10 cellular contexts compared by ENCODE assay signal in the genomic region with DNA sequence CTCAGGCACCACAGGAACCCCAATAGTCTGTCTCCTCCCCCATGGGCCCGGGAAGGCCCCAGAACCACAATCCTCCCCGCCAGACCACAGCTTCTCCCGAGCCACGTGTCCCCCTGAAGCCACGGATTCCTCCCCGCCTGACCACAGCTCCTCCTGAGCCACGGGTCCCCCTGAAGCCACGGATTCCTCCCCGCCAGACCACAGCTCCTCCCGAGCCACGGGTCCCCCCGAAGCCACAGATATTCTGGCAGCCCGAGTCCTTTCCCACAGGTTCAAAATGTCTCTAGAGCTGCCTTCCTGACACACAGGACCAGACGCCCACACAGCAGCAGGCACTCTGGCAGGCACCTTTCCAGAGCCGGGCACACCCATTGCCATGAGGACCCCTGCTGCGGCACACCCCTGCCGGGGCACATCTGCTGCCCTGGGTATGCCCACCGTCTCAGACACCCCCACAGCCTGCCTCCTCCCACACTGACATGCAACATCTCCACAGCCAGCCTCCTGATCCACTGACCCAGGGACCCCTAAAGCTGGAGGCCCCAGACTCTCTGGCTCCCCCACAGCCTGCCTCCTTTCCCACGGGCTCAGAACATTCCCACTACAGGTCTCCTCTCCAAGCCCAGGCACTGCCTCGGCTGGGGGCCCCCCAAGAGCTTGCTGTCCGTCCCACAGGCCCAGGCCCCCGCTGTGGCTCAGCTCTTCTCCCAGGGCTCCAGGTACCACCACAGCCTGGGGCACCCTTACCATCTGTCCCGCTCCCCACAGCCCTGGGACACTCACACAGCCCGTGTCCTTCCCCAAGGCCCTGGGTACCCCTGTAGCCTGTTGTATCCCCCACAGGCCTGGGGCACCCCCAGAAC. TPM values are rescaled to one million over a fixed set of nuclear protein-coding genes. Genes with fewer than 3 reads are reported as not detected.
DNase-seq lines count a peak whose midpoint lies in the region; ATAC-seq and TF ChIP-seq lines count a peak whose summit lies in the region.
"Had no signal": no experiment of that assay in that cellular context is flagged by ENCODE, and none has a peak within 500 bp of the region (broad histone marks: within the 10 kb centered on the region; RNA-seq: fewer than 3 reads in every experiment).

No MANE protein-coding gene starts in this region.

- H2BK12ac ChIP-seq in mesenchymal stem cell (ENCODE audit: low read length in 2 of 2) = peak overlapping the region in 1 of 2 experiments; percentile 29

- H3K27ac Mint-ChIP-seq in activated CD8-positive, alpha-beta T cell treated with anti-CD3 and anti-CD28 coated beads, Interleukin-2, amount 10 ng/mL, durations not matched to agents 7 days and 5 days = peak overlapping the region; percentile 12

- no peaks in the 10 kb centered on the region for H3K9me3 Mint-ChIP-seq in activated CD8-positive, alpha-beta T cell treated with anti-CD3 and anti-CD28 coated beads, Interleukin-2, amount 10 ng/mL, durations not matched to agents 7 days and 5 days (ENCODE audit: insufficient read depth)

- peak overlapping the region; percentile 94 for H3K4me3 Mint-ChIP-seq in activated CD8-positive, alpha-beta T cell treated with anti-CD3 and anti-CD28 coated beads, Interleukin-2, amount 10 ng/mL, durations not matched to agents 7 days and 5 days

- peaks cover 41% of the 10 kb centered on the region for H3K4me1 Mint-ChIP-seq in activated CD8-positive, alpha-beta T cell treated with anti-CD3 and anti-CD28 coated beads, Interleukin-2, amount 10 ng/mL, durations not matched to agents 7 days and 5 days (ENCODE audit: low read depth)

- H3K4me3 ChIP-seq in A673 (ENCODE audit: low read depth, low read length, poor library complexity, severe bottlenecking) (peak overlapping the region; percentile 78), DOHH2 (ENCODE audit: low read length) (peak overlapping the region; percentile 98; the same call in 1 of the 2 replicates), mesenchymal stem cell (ENCODE audit: insufficient read depth in 1 of 2, low read depth in 1 of 2, low read length in 2 of 2) (peak overlapping the region in 1 of 2 experiments; percentile 100)

- no peak overlapping the region for H3K4ac ChIP-seq in mesenchymal stem cell (ENCODE audit: low read depth in 1 of 2, low read length in 2 of 2)

- H3K9me2 ChIP-seq in DOHH2 (replicated peaks; ENCODE audit: control insufficient read depth, low read length) = no peaks in the 10 kb centered on the region

- H2BK5ac ChIP-seq in mesenchymal stem cell (ENCODE audit: low read depth, low read length, poor library complexity, severe bottlenecking) = no peak overlapping the region

- POLR2A ChIA-PET in A673 (lab: Charles Lee; ENCODE audit: low non-redundant PET) = no interaction called here
- POLR2A ChIA-PET in activated CD8-positive, alpha-beta T cell treated with anti-CD3 and anti-CD28 coated beads, Interleukin-2, amount 10 ng/mL, durations not matched to agents 7 days and 5 days (lab: Charles Lee) = interaction anchor here (0.5 to 4.9 kb wide), 3 partner anchors 12 to 1152 kb away, joined by 3 to 36 read pairs (median 3); partner anchors contain the start of genes C17orf100, MED31 and MIS12

- BruUV-seq in A673 (replicated peaks; lab: Mats Ljungman, UMichigan) = no TSS peak

- H3K27me3 Mint-ChIP-seq in activated CD8-positive, alpha-beta T cell treated with anti-CD3 and anti-CD28 coated beads, Interleukin-2, amount 10 ng/mL, durations not matched to agents 7 days and 5 days (ENCODE audit: low read depth) = no peaks in the 10 kb centered on the region

- in situ Hi-C loops in G401 (cut with HindIII; ENCODE audit: low sequenced_read_pairs) = no loop called here

- no peak overlapping the region for H2AFZ ChIP-seq in mesenchymal stem cell (ENCODE audit: low read depth, low read length)

- peaks cover 22% of the 10 kb centered on the region for H3K36me3 ChIP-seq in A673 (ENCODE audit: insufficient read depth, low read length, poor library complexity, severe bottlenecking)
- H3K36me3 ChIP-seq in DOHH2 (ENCODE audit: control insufficient read depth, low read length) = peaks cover 40% of the 10 kb centered on the region
- peaks cover 21 to 35% of the 10 kb centered on the region in 2 experiments for H3K36me3 ChIP-seq in mesenchymal stem cell (ENCODE audit: control insufficient read depth in 1 of 2, insufficient read depth in 2 of 2, low read depth in 1 of 2, low read length in 2 of 2)

- 93% methylated on average over 24 of the region's 24 CpGs for WGBS in mesenchymal stem cell

- no peak overlapping the region for H3K18ac ChIP-seq in mesenchymal stem cell (ENCODE audit: low read depth in 1 of 2, low read length in 2 of 2)

- H4K20me1 ChIP-seq in DOHH2 (ENCODE audit: control insufficient read depth, insufficient read depth, low read depth, low read length) = peaks cover 10% of the 10 kb centered on the region; the same call in 1 of the 2 replicates

- peak overlapping the region; percentile 95 for H3K27ac ChIP-seq in A673 (ENCODE audit: low read depth, low read length, poor library complexity, severe bottlenecking)
- no peak overlapping the region for H3K27ac ChIP-seq in DOHH2 (ENCODE audit: low read depth, low read length)
- H3K27ac ChIP-seq in mesenchymal stem cell (ENCODE audit: low read length, poor library complexity, severe bottlenecking) = no peak overlapping the region

- intact Hi-C loops in A673 (cut with micrococcal nuclease; ENCODE audit: unreplicated experiment) = no loop called here

- no peak overlapping the region for H2BK120ac ChIP-seq in mesenchymal stem cell (ENCODE audit: low read depth, low read length)

- TF ChIP-seq CTCF in A673 (conservative IDR thresholded peaks at IDR 0.05; ENCODE audit: low read depth, low read length) (no peak), DOHH2 (IDR thresholded peaks at IDR 0.05; ENCODE audit: low read depth, low read length, poor library complexity, severe bottlenecking) (no peak)

- H4K91ac ChIP-seq in mesenchymal stem cell (ENCODE audit: low read length) = peak overlapping the region; percentile 16

- no peaks in the 10 kb centered on the region for H3K9me3 ChIP-seq in A673 (ENCODE audit: low read depth, low read length, poor library complexity, severe bottlenecking)
- H3K9me3 ChIP-seq in DOHH2 (ENCODE audit: control insufficient read depth, insufficient read depth, low read length) = no peaks in the 10 kb centered on the region
- peaks cover 4% of the 10 kb centered on the region for H3K9me3 ChIP-seq in mesenchymal stem cell (ENCODE audit: control insufficient read depth, low read length)

- H3K27me3 ChIP-seq in A673 (replicated peaks; ENCODE audit: insufficient read depth, low read depth, low read length, poor library complexity) = no peaks in the 10 kb centered on the region
- H3K27me3 ChIP-seq in DOHH2 (ENCODE audit: control insufficient read depth, low read length) = no peaks in the 10 kb centered on the region
- no peaks in the 10 kb centered on the region for H3K27me3 ChIP-seq in mesenchymal stem cell (ENCODE audit: control insufficient read depth in 1 of 2, insufficient read depth in 1 of 2, low read length in 2 of 2)

- peak overlapping the region; percentile 96 for H3K9ac ChIP-seq in mesenchymal stem cell (ENCODE audit: low read length)

- H3K14ac ChIP-seq in mesenchymal stem cell (ENCODE audit: low read length in 2 of 2) = peak overlapping the region in 1 of 2 experiments; percentile 61

- H3K4me2 ChIP-seq in DOHH2 (ENCODE audit: low read length) = peak overlapping the region; percentile 91
- H3K4me2 ChIP-seq in mesenchymal stem cell (ENCODE audit: low read length, poor library complexity, severe bottlenecking) = peak overlapping the region; percentile 89

- H2BK15ac ChIP-seq in mesenchymal stem cell (ENCODE audit: low read depth, poor library complexity, severe bottlenecking) = no peak overlapping the region

- H3K4me1 ChIP-seq in A673 (ENCODE audit: insufficient read depth, low read length, poor library complexity, severe bottlenecking) = peaks cover 19% of the 10 kb centered on the region
- peaks cover 26% of the 10 kb centered on the region for H3K4me1 ChIP-seq in DOHH2 (ENCODE audit: control insufficient read depth, low read length)
- peaks cover 27% of the 10 kb centered on the region for H3K4me1 ChIP-seq in mesenchymal stem cell (ENCODE audit: control insufficient read depth, insufficient read depth, low read depth, low read length)

- no peak for ATAC-seq in activated CD8-positive, alpha-beta T cell treated with anti-CD3 and anti-CD28 coated beads, Interleukin-2, amount 10 ng/mL, durations not matched to agents 7 days and 5 days
- ATAC-seq in HG02884 (IDR thresholded peaks at IDR 0.05; ENCODE audit: unreplicated experiment) (no peak), HG03025 (IDR thresholded peaks at IDR 0.05; ENCODE audit: low FRiP score, unreplicated experiment) (no peak)

- H2AK5ac ChIP-seq in mesenchymal stem cell (ENCODE audit: low read length, severe bottlenecking) = peak overlapping the region; percentile 77

- H3K36me3 Mint-ChIP-seq in activated CD8-positive, alpha-beta T cell treated with anti-CD3 and anti-CD28 coated beads, Interleukin-2, amount 10 ng/mL, durations not matched to agents 7 days and 5 days (ENCODE audit: low read depth) = peaks cover 34% of the 10 kb centered on the region

- H3F3A ChIP-seq in DOHH2 (ENCODE audit: control insufficient read depth, insufficient read depth) = peaks cover 7% of the 10 kb centered on the region; the same call in 1 of the 2 replicates

- H3K79me2 ChIP-seq in DOHH2 (ENCODE audit: control insufficient read depth, low read length) = peaks cover 54% of the 10 kb centered on the region

- peaks cover 39% of the 10 kb centered on the region for H3K79me1 ChIP-seq in mesenchymal stem cell (replicated peaks; ENCODE audit: low read length, poor library complexity, severe bottlenecking)

- CTCF ChIA-PET in A673 (lab: Charles Lee) = no interaction called here
- CTCF ChIA-PET in activated CD8-positive, alpha-beta T cell treated with anti-CD3 and anti-CD28 coated beads, Interleukin-2, amount 10 ng/mL, durations not matched to agents 7 days and 5 days (lab: Charles Lee) = interaction anchor here (3.1 kb wide), 1 partner anchor 10 kb away, joined by 11 read pairs; no protein-coding TSS in a partner anchor

- DNase-seq in A673 (ENCODE audit: low spot score) (no peak), mesenchymal stem cell (no peak), cerebellar nuclear complex (lab: John Stamatoyannopoulos, UW) (no peak), G401 (ENCODE audit: low spot score) (no peak)
- DNase-seq in activated CD8-positive, alpha-beta T cell treated with anti-CD3 and anti-CD28 coated beads, Interleukin-2, amount 10 ng/mL, durations not matched to agents 7 days and 5 days = no peak
- DNase-seq: NCI-H1930, OCI-M1 had no signal

- peak overlapping the region; percentile 57 for H4K8ac ChIP-seq in mesenchymal stem cell (ENCODE audit: low read length)

- H3K23ac ChIP-seq in mesenchymal stem cell (ENCODE audit: low read length in 2 of 2) = peak overlapping the region in 1 of 2 experiments; percentile 37

RNA-seq across cellular contexts. Expression of gene KIAA0753, which starts 2.2 kb away (rescaled TPM):
- 41.2 and 42.8 TPM in 2 replicates for total RNA-seq in A673 (2021)
- 10 to 100 TPM; 14.0 to 19.5 TPM for total RNA-seq in activated CD8-positive, alpha-beta T cell treated with anti-CD3 and anti-CD28 coated beads, Interleukin-2, amount 10 ng/mL, durations not matched to agents 7 days and 5 days
- 9.2 TPM for polyA plus RNA-seq in mesenchymal stem cell (2013, experiment 1 of 2)
- 9.4 TPM for polyA plus RNA-seq in mesenchymal stem cell (2013, experiment 2 of 2)
- 16.7 and 17.2 TPM in 2 replicates for total RNA-seq in G401 (2014; rRNA removed; shearing (Covaris generic))

RNA-seq across cellular contexts. Expression of gene TXNDC17, which starts 2.6 kb away (rescaled TPM):
- 140 and 147 TPM in 2 replicates for total RNA-seq in A673 (2021)
- total RNA-seq in activated CD8-positive, alpha-beta T cell treated with anti-CD3 and anti-CD28 coated beads, Interleukin-2, amount 10 ng/mL, durations not matched to agents 7 days and 5 days = 10 to 100 TPM; 81.8 to 94.7 TPM
- polyA plus RNA-seq in mesenchymal stem cell (2013, experiment 1 of 2) = 162 TPM
- polyA plus RNA-seq in mesenchymal stem cell (2013, experiment 2 of 2) = 181 TPM
- 147 and 228 TPM in 2 replicates for total RNA-seq in G401 (2014; rRNA removed; shearing (Covaris generic))

RNA-seq across cellular contexts. Expression of gene MED31, which starts 13.1 kb away (rescaled TPM):
- 27.9 and 28.0 TPM in 2 replicates for total RNA-seq in A673 (2021)
- total RNA-seq in activated CD8-positive, alpha-beta T cell treated with anti-CD3 and anti-CD28 coated beads, Interleukin-2, amount 10 ng/mL, durations not matched to agents 7 days and 5 days = 10 to 100 TPM; 16.9 to 20.2 TPM
- 58.4 TPM for polyA plus RNA-seq in mesenchymal stem cell (2013, experiment 1 of 2)
- polyA plus RNA-seq in mesenchymal stem cell (2013, experiment 2 of 2) = 61.3 TPM
- 16.4 and 27.2 TPM in 2 replicates for total RNA-seq in G401 (2014; rRNA removed; shearing (Covaris generic))

RNA-seq across cellular contexts. Expression of gene C17orf100, which starts 13.3 kb away (rescaled TPM):
- 3.1 and 3.3 TPM in 2 replicates for total RNA-seq in A673 (2021)
- total RNA-seq in activated CD8-positive, alpha-beta T cell treated with anti-CD3 and anti-CD28 coated beads, Interleukin-2, amount 10 ng/mL, durations not matched to agents 7 days and 5 days = 1 to 10 TPM in 1 of 2 experiments, under 1 TPM in 1; 0.92 to 1.5 TPM
- 2.1 TPM for polyA plus RNA-seq in mesenchymal stem cell (2013, experiment 1 of 2)
- polyA plus RNA-seq in mesenchymal stem cell (2013, experiment 2 of 2) = 1.9 TPM
- total RNA-seq in G401 (2014; rRNA removed; shearing (Covaris generic)) = 2.5 and 2.8 TPM in 2 replicates
